ENCODE assay signal across 22 cellular contexts in genomic region chr2:38621018-38621417, GRCh38.
"Had no signal": no experiment of that assay in that cellular context is flagged by ENCODE, and none has a peak within 500 bp of the region (broad histone marks: within the 10 kb centered on the region; RNA-seq: fewer than 3 reads in every experiment).

No MANE protein-coding gene starts in this region.

- H3K4me3 ChIP-seq: coronary artery, dorsolateral prefrontal cortex, esophagus muscularis mucosa, gastroesophageal sphincter, heart left ventricle, hepatocyte, left lung, lower lobe of right lung, mucosa of descending colon had no signal

- FAIRE-seq: colon, endothelial cell of umbilical vein, frontal cortex, islet of Langerhans, keratinocyte had no signal

- H3K9me3 ChIP-seq: esophagus muscularis mucosa, gastroesophageal sphincter, heart left ventricle, left lung, lower lobe of right lung, mucosa of descending colon had no signal

- ATAC-seq: foreskin keratinocyte, gastroesophageal sphincter had no signal

- H2AFZ ChIP-seq: hepatocyte had no signal

- DNase-seq: dermis blood vessel endothelial cell; dorsolateral prefrontal cortex; effector CD4-positive, alpha-beta T cell; effector memory CD4-positive, alpha-beta T cell; foreskin keratinocyte; heart left ventricle; hypothalamus; left cardiac atrium; left lung; left ventricle myocardium superior; lower lobe of right lung; mucosa of descending colon had no signal

- H3K9me3 Mint-ChIP-seq: mesothelial cell of epicardium had no signal

- H3K27me3 ChIP-seq: dorsolateral prefrontal cortex, esophagus muscularis mucosa, foreskin keratinocyte, gastroesophageal sphincter, hepatocyte, left lung had no signal

- H3K36me3 Mint-ChIP-seq: mesothelial cell of epicardium had no signal

- H3K27ac Mint-ChIP-seq: mesothelial cell of epicardium had no signal

- H3K27ac ChIP-seq: dorsolateral prefrontal cortex, esophagus muscularis mucosa, foreskin keratinocyte, gastroesophageal sphincter, hepatocyte had no signal

- H3K4me3 Mint-ChIP-seq: mesothelial cell of epicardium had no signal

- H3K4me2 ChIP-seq: hepatocyte had no signal

- H3K79me2 ChIP-seq: hepatocyte had no signal

- H3K36me3 ChIP-seq: esophagus muscularis mucosa, gastroesophageal sphincter, heart left ventricle, left lung, lower lobe of right lung had no signal
